8 cellular contexts compared by ENCODE assay signal in the genomic region with DNA sequence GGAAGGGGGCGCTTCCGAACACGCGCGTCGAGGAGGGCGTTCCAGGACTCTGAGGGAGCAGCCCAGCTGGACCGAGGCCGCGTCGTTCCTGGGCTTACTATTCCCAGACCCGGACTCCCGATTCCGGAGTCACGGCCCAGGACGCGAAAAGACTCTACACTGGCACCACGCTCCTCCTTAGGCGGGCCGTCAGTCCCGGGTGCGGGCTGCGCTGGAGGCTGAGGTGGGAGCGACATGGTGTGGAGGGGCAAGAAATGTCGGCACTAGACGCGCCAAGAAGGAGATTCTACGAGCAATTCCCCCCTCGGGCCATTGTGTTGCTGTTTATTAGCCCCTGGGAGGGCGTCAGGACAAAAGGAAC. TPM values are rescaled to one million over a fixed set of nuclear protein-coding genes. Genes with fewer than 3 reads are reported as not detected.
A peak's percentile ranks its signal among the peaks of the same experiment; 100 is the strongest.
DNase-seq lines count a peak whose midpoint lies in the region; ATAC-seq lines count a peak whose summit lies in the region.

No MANE protein-coding gene starts in this region.

- intact Hi-C loops in right cardiac atrium (cut with DNase I), result no loop called here

- WGBS in right cardiac atrium, result under 1% methylated on average over 30 of the region's 30 CpGs

- H3K4me3 Mint-ChIP-seq in activated naive CD4-positive, alpha-beta T cell treated with anti-CD3 and anti-CD28 coated beads, Interleukin-2, amount 10 ng/mL, durations not matched to agents 7 days and 5 days, result peak overlapping the region; percentile 77

- no peaks in the 10 kb centered on the region for H3K36me3 Mint-ChIP-seq in activated naive CD4-positive, alpha-beta T cell treated with anti-CD3 and anti-CD28 coated beads, Interleukin-2, amount 10 ng/mL, durations not matched to agents 7 days and 5 days

- no peaks in the 10 kb centered on the region for H3K9me3 ChIP-seq in right cardiac atrium (ENCODE audit: control insufficient read depth, low read length)

- no peak overlapping the region for H3K27ac Mint-ChIP-seq in activated naive CD4-positive, alpha-beta T cell treated with anti-CD3 and anti-CD28 coated beads, Interleukin-2, amount 10 ng/mL, durations not matched to agents 7 days and 5 days

- peak; percentile 32 for DNase-seq in activated naive CD4-positive, alpha-beta T cell treated with anti-CD3 and anti-CD28 coated beads, Interleukin-2, amount 10 ng/mL, durations not matched to agents 7 days and 5 days
- no peak for DNase-seq in activated naive CD4-positive, alpha-beta T cell treated with anti-CD3 and anti-CD28 coated beads, Interleukin-2, amount 50 U/mL, for 16 hours
- DNase-seq in activated T-helper 9 cell treated with anti-CD3 and anti-CD28 coated beads, Interleukin-2, amount 50 U/mL, for 16 hours (ENCODE audit: low read depth), result peak; percentile 7
- DNase-seq in right cardiac atrium, result peak; percentile 13 to 67 (median 42)
- no peak for DNase-seq in COLO829 (ENCODE audit: low spot score)
- DNase-seq in NCI-H2029 (lab: John Stamatoyannopoulos, UW), result no peak

- CTCF ChIA-PET in activated naive CD4-positive, alpha-beta T cell treated with anti-CD3 and anti-CD28 coated beads, Interleukin-2, amount 10 ng/mL, durations not matched to agents 7 days and 5 days (lab: Charles Lee), result interaction anchor here (2.2 kb wide), 1 partner anchor 28 kb away, joined by 7 read pairs; the partner anchor contains the start of gene ABCB1

- no peaks in the 10 kb centered on the region for H3K4me1 ChIP-seq in right cardiac atrium (ENCODE audit: control insufficient read depth, insufficient read depth, low read length)

- peaks cover 10% of the 10 kb centered on the region for H3K4me1 Mint-ChIP-seq in activated naive CD4-positive, alpha-beta T cell treated with anti-CD3 and anti-CD28 coated beads, Interleukin-2, amount 10 ng/mL, durations not matched to agents 7 days and 5 days

- peaks cover 29% of the 10 kb centered on the region for H3K27me3 Mint-ChIP-seq in activated naive CD4-positive, alpha-beta T cell treated with anti-CD3 and anti-CD28 coated beads, Interleukin-2, amount 10 ng/mL, durations not matched to agents 7 days and 5 days

- no peaks in the 10 kb centered on the region for H3K27me3 ChIP-seq in right cardiac atrium (ENCODE audit: control insufficient read depth, insufficient read depth)

- peak; percentile 16 for ATAC-seq in HG03103 (IDR thresholded peaks at IDR 0.05; ENCODE audit: low read depth, unreplicated experiment)
- peak; percentile 47 to 59 for ATAC-seq in right cardiac atrium

- H3K4me3 ChIP-seq in right cardiac atrium (ENCODE audit: low read length), result peak overlapping the region; percentile 45
- peak overlapping the region; percentile 43 to 68 (median 53) for H3K4me3 ChIP-seq in skin epidermis

- no peak overlapping the region for H3K27ac ChIP-seq in right cardiac atrium (ENCODE audit: low read length)
- no peak overlapping the region for H3K27ac ChIP-seq in skin epidermis

- H3K9me3 Mint-ChIP-seq in activated naive CD4-positive, alpha-beta T cell treated with anti-CD3 and anti-CD28 coated beads, Interleukin-2, amount 10 ng/mL, durations not matched to agents 7 days and 5 days, result no peaks in the 10 kb centered on the region

RNA-seq across cellular contexts. Expression of gene RUNDC3B, which starts 0.6 kb away (rescaled TPM):
- 1 to 10 TPM in 3 of 4 donors, under 1 TPM in 1; 0.82 to 6.1 (median 2.1) TPM for total RNA-seq in right cardiac atrium
- 0.43 TPM for polyA plus RNA-seq in right cardiac atrium

RNA-seq across cellular contexts. Expression of gene ABCB1, which starts 26.9 kb away (rescaled TPM):
- total RNA-seq in right cardiac atrium, result 1 to 10 TPM in 2 of 4 donors, under 1 TPM in 2; 0.51 to 3.3 (median 1.8) TPM
- polyA plus RNA-seq in right cardiac atrium, result 0.50 TPM

Comparison
In these comparisons a context has a peak if more than half of its experiments do, and no peak if none do; other contexts are left out.
1. DNase-seq: peak in activated naive CD4-positive, alpha-beta T cell treated with anti-CD3 and anti-CD28 coated beads, Interleukin-2, amount 10 ng/mL, durations not matched to agents 7 days and 5 days (single experiment), activated T-helper 9 cell treated with anti-CD3 and anti-CD28 coated beads, Interleukin-2, amount 50 U/mL, for 16 hours (single experiment) and right cardiac atrium (3 of 3); none in activated naive CD4-positive, alpha-beta T cell treated with anti-CD3 and anti-CD28 coated beads, Interleukin-2, amount 50 U/mL, for 16 hours (single experiment), COLO829 (single experiment) and NCI-H2029 (single experiment).